11 cellular contexts compared by ENCODE assay signal in genomic region chr17:29256735-29257466, GRCh38. TPM values are rescaled to one million over a fixed set of nuclear protein-coding genes. Genes with fewer than 3 reads are reported as not detected.
DNase-seq lines count a peak whose midpoint lies in the region; ATAC-seq, FAIRE-seq and TF ChIP-seq lines count a peak whose summit lies in the region.
"Had no signal": no experiment of that assay in that cellular context is flagged by ENCODE, and none has a peak within 500 bp of the region (broad histone marks: within the 10 kb centered on the region; RNA-seq: fewer than 3 reads in every experiment).

No MANE protein-coding gene starts in this region.

- H3K9me3 ChIP-seq in heart left ventricle, result no peaks in the 10 kb centered on the region
- H3K9me3 ChIP-seq in smooth muscle cell (replicated peaks; ENCODE audit: low read depth), result no peaks in the 10 kb centered on the region

- H4K20me1 ChIP-seq in smooth muscle cell (ENCODE audit: low read depth), result peaks cover 91% of the 10 kb centered on the region

- H3K27ac ChIP-seq in heart left ventricle (peak overlapping the region in 11 of 12 donors; percentile 4 to 74 (median 27)), smooth muscle cell (ENCODE audit: low read depth) (peak overlapping the region; percentile 18), dorsolateral prefrontal cortex (peak overlapping the region in 13 of 59 donors; percentile 3 to 49 (median 15))

- H3K4me3 ChIP-seq in heart left ventricle (peak overlapping the region in 5 of 12 donors; percentile 11 to 20 (median 17)), smooth muscle cell (no peak overlapping the region), dorsolateral prefrontal cortex (no peak overlapping the region)
- H3K4me3 ChIP-seq: K562 had no signal

- H3K27ac Mint-ChIP-seq in activated naive CD8-positive, alpha-beta T cell treated with anti-CD3 and anti-CD28 coated beads for 36 hours, result peak overlapping the region; percentile 50

- intact Hi-C loops in heart left ventricle (cut with DNase I) (loop anchor here in 1 of 10 donors (2.0 kb wide), 1 partner anchor 18 kb away; no protein-coding TSS in a partner anchor), dorsolateral prefrontal cortex (cut with DNase I) (no loop called here), head of caudate nucleus (cut with DNase I) (no loop called here)

- H3K36me3 Mint-ChIP-seq in activated naive CD8-positive, alpha-beta T cell treated with anti-CD3 and anti-CD28 coated beads for 36 hours, result peaks cover 17% of the 10 kb centered on the region

- FAIRE-seq in H54 (lab: Jason Lieb, UNC), result peak; percentile 81
- FAIRE-seq: H1, K562 had no signal

- H3K27me3 ChIP-seq in heart left ventricle, result no peaks in the 10 kb centered on the region
- H3K27me3 ChIP-seq in smooth muscle cell (ENCODE audit: low read depth), result no peaks in the 10 kb centered on the region
- H3K27me3 ChIP-seq in dorsolateral prefrontal cortex, result no peaks in the 10 kb centered on the region

- H3K4me1 Mint-ChIP-seq in activated naive CD8-positive, alpha-beta T cell treated with anti-CD3 and anti-CD28 coated beads for 36 hours, result peaks cover 33% of the 10 kb centered on the region

- ATAC-seq in heart left ventricle, result peak; percentile 37 to 76 (median 63)
- ATAC-seq: K562 had no signal

- no peak overlapping the region for H3K4me3 Mint-ChIP-seq in activated naive CD8-positive, alpha-beta T cell treated with anti-CD3 and anti-CD28 coated beads for 36 hours

- H3K27me3 Mint-ChIP-seq in activated naive CD8-positive, alpha-beta T cell treated with anti-CD3 and anti-CD28 coated beads for 36 hours, result no peaks in the 10 kb centered on the region

- H3F3A ChIP-seq in smooth muscle cell (ENCODE audit: low read depth), result peaks cover 21% of the 10 kb centered on the region

- no peak for DNase-seq in H54 (ENCODE audit: insufficient read length, low spot score)
- no peak for DNase-seq in activated naive CD8-positive, alpha-beta T cell treated with anti-CD3 and anti-CD28 coated beads for 36 hours
- no peak for DNase-seq in heart left ventricle
- no peak for DNase-seq in smooth muscle cell (lab: John Stamatoyannopoulos, UW; ENCODE audit: unreplicated experiment)
- DNase-seq in superior temporal gyrus (ENCODE audit: extremely low spot score), result no peak
- no peak for DNase-seq in dorsolateral prefrontal cortex
- DNase-seq in head of caudate nucleus, result no peak
- DNase-seq: glutamatergic neuron, NCI-H2171 treated with DMSO at 0.1 percent for 48 hours had no signal

- no peak overlapping the region for H2AFZ ChIP-seq in smooth muscle cell (ENCODE audit: low read depth)

- no peak overlapping the region for H3K9ac ChIP-seq in smooth muscle cell (ENCODE audit: low read depth)

- no peak for TF ChIP-seq CTCF in heart left ventricle (IDR thresholded peaks at IDR 0.05)
- TF ChIP-seq CTCF in smooth muscle cell (IDR thresholded peaks at IDR 0.05; ENCODE audit: borderline replicate concordance, insufficient read depth, poor library complexity, severe bottlenecking), result no peak
- TF ChIP-seq CTCF in dorsolateral prefrontal cortex (IDR thresholded peaks at IDR 0.05 in 54 of 56, conservative IDR thresholded peaks at IDR 0.05 in 2 of 56; ENCODE audit: low read depth in 1 of 56, partially characterized antibody in 56 of 56), result no peak

- H3K79me2 ChIP-seq in smooth muscle cell (ENCODE audit: low read depth), result peaks cover 20% of the 10 kb centered on the region

- WGBS in heart left ventricle, 4 donors, result 43 to 67% (median 47%) methylated on average over 8 of the region's 8 CpGs
- 83% methylated on average over 8 of the region's 8 CpGs for WGBS in smooth muscle cell (ENCODE audit: low lambda C conversion rate)

- no peaks in the 10 kb centered on the region for H3K9me3 Mint-ChIP-seq in activated naive CD8-positive, alpha-beta T cell treated with anti-CD3 and anti-CD28 coated beads for 36 hours

- H3K4me1 ChIP-seq in heart left ventricle (peaks cover 3 to 49% (median 33%) of the 10 kb centered on the region in 12 donors), smooth muscle cell (ENCODE audit: low read depth) (no peaks in the 10 kb centered on the region)

- peaks cover 0 to 54% (median 41%) of the 10 kb centered on the region in 9 donors for H3K36me3 ChIP-seq in heart left ventricle
- peaks cover 6% of the 10 kb centered on the region for H3K36me3 ChIP-seq in smooth muscle cell (ENCODE audit: low read depth)

- TF ChIP-seq POLR2A in H54 (IDR thresholded peaks at IDR 0.05; ENCODE audit: low read depth, low read length) (no peak), heart left ventricle (IDR thresholded peaks at IDR 0.05) (no peak)

- no peak overlapping the region for H3K4me2 ChIP-seq in smooth muscle cell

RNA-seq across cellular contexts. Expression of gene CRYBA1, which starts 10.2 kb away (rescaled TPM):
- not detected for total RNA-seq in activated naive CD8-positive, alpha-beta T cell treated with anti-CD3 and anti-CD28 coated beads for 36 hours
- total RNA-seq in heart left ventricle (not detected), smooth muscle cell (not detected in 2 replicates), dorsolateral prefrontal cortex (not detected)
- polyA plus RNA-seq in heart left ventricle (not detected), smooth muscle cell (not detected in 2 replicates)
- total RNA-seq: H1, K562 had no signal
- polyA plus RNA-seq: H1, K562 had no signal

RNA-seq across cellular contexts. Expression of gene NUFIP2, which starts 37.0 kb away (rescaled TPM):
- 10 to 100 TPM; 65.6 to 67.2 TPM for total RNA-seq in activated naive CD8-positive, alpha-beta T cell treated with anti-CD3 and anti-CD28 coated beads for 36 hours
- total RNA-seq in heart left ventricle (10 to 100 TPM; 24.2 to 51.5 (median 35.7) TPM), smooth muscle cell (50.3 and 61.2 TPM in 2 replicates), dorsolateral prefrontal cortex (10 to 100 TPM; 42.4 to 96.8 (median 54.8) TPM)
- polyA plus RNA-seq in heart left ventricle (10 to 100 TPM in 1 of 2 donors, 1 to 10 TPM in 1; 8.4 to 16.6 TPM), smooth muscle cell (8.3 and 8.9 TPM in 2 replicates)
